In the genomic region with DNA sequence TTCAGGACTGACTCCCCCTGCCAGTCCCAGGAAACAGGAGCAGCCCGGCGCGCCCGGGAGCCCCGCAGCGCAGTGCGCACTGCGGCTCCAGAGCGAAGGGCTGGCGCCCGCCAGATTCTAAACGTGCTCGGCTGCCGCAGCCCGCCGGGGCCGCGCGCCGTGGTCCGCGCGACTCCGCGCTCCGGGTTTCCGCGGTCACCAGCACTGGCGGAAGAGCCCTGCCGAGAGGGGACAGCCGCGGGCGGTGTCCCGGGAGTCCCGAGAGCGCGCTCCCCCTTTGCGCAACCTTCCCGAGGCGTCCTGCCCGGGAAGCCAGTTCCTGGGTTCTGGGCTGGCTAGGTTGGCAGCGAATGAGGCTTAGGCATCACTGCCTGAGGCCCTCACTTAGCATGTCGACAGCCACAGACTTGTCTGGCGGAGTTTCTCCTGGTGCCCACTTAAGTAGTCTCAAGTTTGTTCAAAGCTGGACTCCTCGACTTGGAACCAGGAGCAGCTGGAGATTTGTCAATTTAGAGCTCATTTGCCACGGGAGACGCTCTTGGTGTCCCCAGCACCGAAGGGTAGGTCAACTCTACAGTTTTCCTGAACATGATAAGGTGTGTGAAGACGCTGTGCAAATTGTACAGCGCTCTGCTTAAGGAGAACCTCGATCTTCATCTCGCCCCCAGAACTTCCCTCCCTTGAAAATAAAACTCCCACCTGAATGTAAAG, we compare ENCODE assay signal across 1 cellular context.
TF ChIP-seq lines count a peak whose summit lies in the region.

No MANE protein-coding gene starts in this region.

TF ChIP-seq in HepG2, 621 proteins besides CTCF, POLR2A, EP300 and RAD21 (continued from another document and continues in another):
- TF ChIP-seq, protein P1, sequence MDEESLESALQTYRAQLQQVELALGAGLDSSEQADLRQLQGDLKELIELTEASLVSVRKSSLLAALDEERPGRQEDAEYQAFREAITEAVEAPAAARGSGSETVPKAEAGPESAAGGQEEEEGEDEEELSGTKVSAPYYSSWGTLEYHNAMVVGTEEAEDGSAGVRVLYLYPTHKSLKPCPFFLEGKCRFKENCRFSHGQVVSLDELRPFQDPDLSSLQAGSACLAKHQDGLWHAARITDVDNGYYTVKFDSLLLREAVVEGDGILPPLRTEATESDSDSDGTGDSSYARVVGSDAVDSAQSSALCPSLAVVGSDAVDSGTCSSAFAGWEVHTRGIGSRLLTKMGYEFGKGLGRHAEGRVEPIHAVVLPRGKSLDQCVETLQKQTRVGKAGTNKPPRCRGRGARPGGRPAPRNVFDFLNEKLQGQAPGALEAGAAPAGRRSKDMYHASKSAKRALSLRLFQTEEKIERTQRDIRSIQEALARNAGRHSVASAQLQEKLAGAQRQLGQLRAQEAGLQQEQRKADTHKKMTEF (CRISPR knock-in tag; IDR thresholded peaks at IDR 0.05): peak; percentile 99
- TF ChIP-seq U2AF2 (IDR thresholded peaks at IDR 0.05; ENCODE audit: low read depth, low read length): no peak
- TF ChIP-seq BHLHE40 (IDR thresholded peaks at IDR 0.05; ENCODE audit: low read length): peak; percentile 87
- no peak; the same call in 1 of the 2 replicates for TF ChIP-seq JUN (CRISPR knock-in tag; IDR thresholded peaks at IDR 0.05)
- TF ChIP-seq JARID2 (CRISPR knock-in tag; IDR thresholded peaks at IDR 0.05; ENCODE audit: insufficient replicate concordance): no peak
- peak; percentile 92 for TF ChIP-seq GABPB1 (CRISPR knock-in tag; IDR thresholded peaks at IDR 0.05)
- TF ChIP-seq MLXIP (CRISPR knock-in tag; IDR thresholded peaks at IDR 0.05; ENCODE audit: borderline replicate concordance): 0 out of 2 replicates have a peak, but pooled peaks have one; percentile 75
- TF ChIP-seq HNRNPLL (IDR thresholded peaks at IDR 0.05; ENCODE audit: low read depth, low read length, poor library complexity, severe bottlenecking): peak; percentile 98
- 0 out of 2 replicates have a peak, but pooled peaks have one; percentile 42 for TF ChIP-seq RELA (CRISPR knock-in tag; IDR thresholded peaks at IDR 0.05)
- peak; percentile 63 for TF ChIP-seq ZNF446 (CRISPR knock-in tag; IDR thresholded peaks at IDR 0.05)
- 0 out of 2 replicates have a peak, but pooled peaks have one; percentile 66 for TF ChIP-seq XBP1 (CRISPR knock-in tag; IDR thresholded peaks at IDR 0.05)
- peak; percentile 98 for TF ChIP-seq YEATS4 (CRISPR knock-in tag; IDR thresholded peaks at IDR 0.05; ENCODE audit: borderline replicate concordance)
- peak; percentile 66; the same call in 1 of the 2 replicates for TF ChIP-seq DR1 (CRISPR knock-in tag; IDR thresholded peaks at IDR 0.05)
- TF ChIP-seq, protein P2, sequence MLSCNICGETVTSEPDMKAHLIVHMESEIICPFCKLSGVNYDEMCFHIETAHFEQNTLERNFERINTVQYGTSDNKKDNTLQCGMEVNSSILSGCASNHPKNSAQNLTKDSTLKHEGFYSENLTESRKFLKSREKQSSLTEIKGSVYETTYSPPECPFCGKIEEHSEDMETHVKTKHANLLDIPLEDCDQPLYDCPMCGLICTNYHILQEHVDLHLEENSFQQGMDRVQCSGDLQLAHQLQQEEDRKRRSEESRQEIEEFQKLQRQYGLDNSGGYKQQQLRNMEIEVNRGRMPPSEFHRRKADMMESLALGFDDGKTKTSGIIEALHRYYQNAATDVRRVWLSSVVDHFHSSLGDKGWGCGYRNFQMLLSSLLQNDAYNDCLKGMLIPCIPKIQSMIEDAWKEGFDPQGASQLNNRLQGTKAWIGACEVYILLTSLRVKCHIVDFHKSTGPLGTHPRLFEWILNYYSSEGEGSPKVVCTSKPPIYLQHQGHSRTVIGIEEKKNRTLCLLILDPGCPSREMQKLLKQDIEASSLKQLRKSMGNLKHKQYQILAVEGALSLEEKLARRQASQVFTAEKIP (CRISPR knock-in tag; IDR thresholded peaks at IDR 0.05; ENCODE audit: borderline replicate concordance): no peak; the same call in 1 of the 2 replicates
- TF ChIP-seq, protein P3, sequence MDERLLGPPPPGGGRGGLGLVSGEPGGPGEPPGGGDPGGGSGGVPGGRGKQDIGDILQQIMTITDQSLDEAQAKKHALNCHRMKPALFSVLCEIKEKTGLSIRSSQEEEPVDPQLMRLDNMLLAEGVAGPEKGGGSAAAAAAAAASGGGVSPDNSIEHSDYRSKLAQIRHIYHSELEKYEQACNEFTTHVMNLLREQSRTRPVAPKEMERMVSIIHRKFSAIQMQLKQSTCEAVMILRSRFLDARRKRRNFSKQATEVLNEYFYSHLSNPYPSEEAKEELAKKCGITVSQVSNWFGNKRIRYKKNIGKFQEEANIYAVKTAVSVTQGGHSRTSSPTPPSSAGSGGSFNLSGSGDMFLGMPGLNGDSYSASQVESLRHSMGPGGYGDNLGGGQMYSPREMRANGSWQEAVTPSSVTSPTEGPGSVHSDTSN (CRISPR knock-in tag; IDR thresholded peaks at IDR 0.05): no peak
- TF ChIP-seq MBNL3 (CRISPR knock-in tag; conservative IDR thresholded peaks at IDR 0.05): no peak
- TF ChIP-seq ZNF780A (CRISPR knock-in tag; IDR thresholded peaks at IDR 0.05): peak; percentile 71; the same call in 1 of the 2 replicates
- peak; percentile 99 for TF ChIP-seq PHF21A (CRISPR knock-in tag; IDR thresholded peaks at IDR 0.05)
- peak; percentile 84; the same call in 1 of the 2 replicates for TF ChIP-seq ZNF121 (CRISPR knock-in tag; IDR thresholded peaks at IDR 0.05)
- peak; percentile 79; the same call in 1 of the 2 replicates for TF ChIP-seq DRAP1 (CRISPR knock-in tag; IDR thresholded peaks at IDR 0.05)
- peak; percentile 75; the same call in 1 of the 2 replicates for TF ChIP-seq MXD4 (CRISPR knock-in tag; IDR thresholded peaks at IDR 0.05)
- no peak; the same call in none of the 2 replicates for TF ChIP-seq ZNF296 (CRISPR knock-in tag; conservative IDR thresholded peaks at IDR 0.05)
- TF ChIP-seq ZNF552 (CRISPR knock-in tag; IDR thresholded peaks at IDR 0.05; ENCODE audit: borderline replicate concordance): peak; percentile 83; the same call in 1 of the 2 replicates
- TF ChIP-seq, protein P4, sequence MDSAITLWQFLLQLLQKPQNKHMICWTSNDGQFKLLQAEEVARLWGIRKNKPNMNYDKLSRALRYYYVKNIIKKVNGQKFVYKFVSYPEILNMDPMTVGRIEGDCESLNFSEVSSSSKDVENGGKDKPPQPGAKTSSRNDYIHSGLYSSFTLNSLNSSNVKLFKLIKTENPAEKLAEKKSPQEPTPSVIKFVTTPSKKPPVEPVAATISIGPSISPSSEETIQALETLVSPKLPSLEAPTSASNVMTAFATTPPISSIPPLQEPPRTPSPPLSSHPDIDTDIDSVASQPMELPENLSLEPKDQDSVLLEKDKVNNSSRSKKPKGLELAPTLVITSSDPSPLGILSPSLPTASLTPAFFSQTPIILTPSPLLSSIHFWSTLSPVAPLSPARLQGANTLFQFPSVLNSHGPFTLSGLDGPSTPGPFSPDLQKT (CRISPR knock-in tag; IDR thresholded peaks at IDR 0.05; ENCODE audit: borderline replicate concordance): peak; percentile 69; the same call in 1 of the 2 replicates
- TF ChIP-seq SOX13 (IDR thresholded peaks at IDR 0.05): no peak; the same call in 1 of the 2 replicates
- TF ChIP-seq SOX13 (CRISPR knock-in tag; conservative IDR thresholded peaks at IDR 0.05 in 1 of 2, IDR thresholded peaks at IDR 0.05 in 1 of 2): peak in 1 of 2 experiments; percentile 75; a peak in 2 of 4 replicates
- peak; percentile 87; the same call in 1 of the 2 replicates for TF ChIP-seq ZNF556 (CRISPR knock-in tag; IDR thresholded peaks at IDR 0.05; ENCODE audit: borderline replicate concordance)
- peak; percentile 64 for TF ChIP-seq FOXP4 (CRISPR knock-in tag; IDR thresholded peaks at IDR 0.05)
- TF ChIP-seq CHCHD3 (CRISPR knock-in tag; IDR thresholded peaks at IDR 0.05): no peak
- TF ChIP-seq AKAP8 (CRISPR knock-in tag; IDR thresholded peaks at IDR 0.05): peak; percentile 95
- peak; percentile 93 for TF ChIP-seq ZNF264 (CRISPR knock-in tag; IDR thresholded peaks at IDR 0.05)
- TF ChIP-seq ZNF713 (CRISPR knock-in tag; IDR thresholded peaks at IDR 0.05): no peak
- TF ChIP-seq, protein P5, sequence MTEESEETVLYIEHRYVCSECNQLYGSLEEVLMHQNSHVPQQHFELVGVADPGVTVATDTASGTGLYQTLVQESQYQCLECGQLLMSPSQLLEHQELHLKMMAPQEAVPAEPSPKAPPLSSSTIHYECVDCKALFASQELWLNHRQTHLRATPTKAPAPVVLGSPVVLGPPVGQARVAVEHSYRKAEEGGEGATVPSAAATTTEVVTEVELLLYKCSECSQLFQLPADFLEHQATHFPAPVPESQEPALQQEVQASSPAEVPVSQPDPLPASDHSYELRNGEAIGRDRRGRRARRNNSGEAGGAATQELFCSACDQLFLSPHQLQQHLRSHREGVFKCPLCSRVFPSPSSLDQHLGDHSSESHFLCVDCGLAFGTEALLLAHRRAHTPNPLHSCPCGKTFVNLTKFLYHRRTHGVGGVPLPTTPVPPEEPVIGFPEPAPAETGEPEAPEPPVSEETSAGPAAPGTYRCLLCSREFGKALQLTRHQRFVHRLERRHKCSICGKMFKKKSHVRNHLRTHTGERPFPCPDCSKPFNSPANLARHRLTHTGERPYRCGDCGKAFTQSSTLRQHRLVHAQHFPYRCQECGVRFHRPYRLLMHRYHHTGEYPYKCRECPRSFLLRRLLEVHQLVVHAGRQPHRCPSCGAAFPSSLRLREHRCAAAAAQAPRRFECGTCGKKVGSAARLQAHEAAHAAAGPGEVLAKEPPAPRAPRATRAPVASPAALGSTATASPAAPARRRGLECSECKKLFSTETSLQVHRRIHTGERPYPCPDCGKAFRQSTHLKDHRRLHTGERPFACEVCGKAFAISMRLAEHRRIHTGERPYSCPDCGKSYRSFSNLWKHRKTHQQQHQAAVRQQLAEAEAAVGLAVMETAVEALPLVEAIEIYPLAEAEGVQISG (CRISPR knock-in tag; IDR thresholded peaks at IDR 0.05): peak; percentile 93
- peak; percentile 57; the same call in 1 of the 2 replicates for TF ChIP-seq TMF1 (CRISPR knock-in tag; IDR thresholded peaks at IDR 0.05; ENCODE audit: low read depth)
- peak; percentile 46; the same call in 1 of the 2 replicates for TF ChIP-seq TOPORS (CRISPR knock-in tag; IDR thresholded peaks at IDR 0.05)
- TF ChIP-seq, protein P6, sequence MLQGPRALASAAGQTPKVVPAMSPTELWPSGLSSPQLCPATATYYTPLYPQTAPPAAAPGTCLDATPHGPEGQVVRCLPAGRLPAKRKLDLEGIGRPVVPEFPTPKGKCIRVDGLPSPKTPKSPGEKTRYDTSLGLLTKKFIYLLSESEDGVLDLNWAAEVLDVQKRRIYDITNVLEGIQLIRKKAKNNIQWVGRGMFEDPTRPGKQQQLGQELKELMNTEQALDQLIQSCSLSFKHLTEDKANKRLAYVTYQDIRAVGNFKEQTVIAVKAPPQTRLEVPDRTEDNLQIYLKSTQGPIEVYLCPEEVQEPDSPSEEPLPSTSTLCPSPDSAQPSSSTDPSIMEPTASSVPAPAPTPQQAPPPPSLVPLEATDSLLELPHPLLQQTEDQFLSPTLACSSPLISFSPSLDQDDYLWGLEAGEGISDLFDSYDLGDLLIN (CRISPR knock-in tag; IDR thresholded peaks at IDR 0.05; ENCODE audit: borderline replicate concordance): peak; percentile 98
- peak; percentile 98 for TF ChIP-seq SALL1 (CRISPR knock-in tag; IDR thresholded peaks at IDR 0.05)
- no peak for TF ChIP-seq KLF13 (CRISPR knock-in tag; IDR thresholded peaks at IDR 0.05)
